In genomic region chr2:109612991-109613921, GRCh38 we compare ENCODE assay signal across 1 cellular context.
TF ChIP-seq lines count a peak whose summit lies in the region.

No MANE protein-coding gene starts in this region.

TF ChIP-seq in endothelial cell of umbilical vein, 7 proteins besides CTCF, POLR2A, EP300 and RAD21:
- TF ChIP-seq FOS (IDR thresholded peaks at IDR 0.05; ENCODE audit: borderline replicate concordance, insufficient read depth, low read length) (no peak), JUN (IDR thresholded peaks at IDR 0.05; ENCODE audit: borderline replicate concordance, insufficient read depth, insufficient read length, low read depth) (no peak)
